1 cellular context compared by ENCODE assay signal in the genomic region with DNA sequence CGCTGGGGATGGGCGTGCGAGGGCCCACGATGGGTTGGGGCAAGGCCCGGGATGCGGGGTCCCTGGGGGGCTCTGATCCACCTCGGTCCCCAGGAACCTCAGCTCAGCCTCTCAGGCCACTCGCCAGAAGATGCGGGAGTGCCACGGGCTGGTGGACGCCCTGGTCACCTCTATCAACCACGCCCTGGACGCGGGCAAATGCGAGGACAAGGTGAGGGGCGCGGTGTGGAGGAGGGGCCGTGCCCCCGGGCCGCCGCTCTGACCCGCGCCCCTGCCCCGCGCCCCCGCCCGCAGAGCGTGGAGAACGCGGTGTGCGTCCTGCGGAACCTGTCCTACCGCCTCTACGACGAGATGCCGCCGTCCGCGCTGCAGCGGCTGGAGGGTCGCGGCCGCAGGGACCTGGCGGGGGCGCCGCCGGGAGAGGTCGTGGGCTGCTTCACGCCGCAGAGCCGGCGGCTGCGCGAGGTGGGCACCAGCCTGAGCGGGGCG.
TF ChIP-seq lines count a peak whose summit lies in the region.

No MANE protein-coding gene starts in this region.

TF ChIP-seq in GM23338, 12 proteins besides CTCF, POLR2A, EP300 and RAD21 (continued from another document):
- TF ChIP-seq ZNF462 (CRISPR knock-in tag; IDR thresholded peaks at IDR 0.05) (no peak), EZH2phosphoT487 (IDR thresholded peaks at IDR 0.05; ENCODE audit: unreplicated experiment) (no peak)
